Comparison of ENCODE assay signal across 30 cellular contexts in the genomic region with DNA sequence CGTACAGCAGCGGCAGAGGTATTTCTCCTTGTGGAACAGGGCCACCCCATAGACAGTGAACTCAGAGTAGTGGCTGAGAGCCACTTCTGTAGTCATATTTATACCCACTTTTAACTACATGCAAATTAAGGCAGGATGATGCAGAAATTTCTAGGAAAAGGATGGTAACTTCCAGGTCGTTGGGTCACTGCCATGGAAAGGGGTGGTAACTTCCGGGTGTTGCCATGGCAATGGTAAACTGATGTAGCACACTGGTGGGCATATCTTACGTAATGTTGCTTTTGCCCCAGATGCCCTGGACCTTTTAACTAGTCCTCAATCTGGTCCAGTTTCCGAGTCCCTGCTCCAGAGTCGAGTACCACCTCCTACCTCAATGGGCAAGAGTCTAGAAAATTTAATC.
"Had no signal": no experiment of that assay in that cellular context is flagged by ENCODE, and none has a peak within 500 bp of the region (broad histone marks: within the 10 kb centered on the region; RNA-seq: fewer than 3 reads in every experiment).

No MANE protein-coding gene starts in this region.

- H3K9me3 ChIP-seq: ovary, psoas muscle, right lobe of liver, sigmoid colon, stomach, thoracic aorta, thyroid gland, tibial nerve, upper lobe of left lung, vagina had no signal

- H3K4me3 Mint-ChIP-seq: naive thymus-derived CD8-positive, alpha-beta T cell; natural killer cell treated with Interleukin-12 subunit alpha and Interleukin-12 subunit beta and Interleukin-15 and Interleukin-18, amount 100 ng/mL, for 72 hours; nephron progenitor cell; neural crest cell; stimulated activated effector memory CD8-positive, alpha-beta T cell treated with anti-CD3 and anti-CD28 coated beads, Interleukin-12 subunit alpha, Interleukin-12 subunit beta, amount 100 ng/mL, for 72 hours; stimulated activated naive B cell treated with anti-CD40 and anti-IgM and Interleukin-4, amounts not matched to agents 10 μg/mL and 1 μg/mL and 100 μg/mL, for 72 hours; stimulated activated naive CD8-positive, alpha-beta T cell treated with anti-CD3 and anti-CD28 coated beads, Interleukin-15, Interleukin-2, amounts not matched to agents 100 ng/mL and 50 ng/mL, for 24 hours had no signal

- H3K9me3 Mint-ChIP-seq: nephron progenitor cell; neural crest cell; stimulated activated effector memory CD8-positive, alpha-beta T cell treated with anti-CD3 and anti-CD28 coated beads, Interleukin-12 subunit alpha, Interleukin-12 subunit beta, amount 100 ng/mL, for 72 hours; stimulated activated naive CD8-positive, alpha-beta T cell treated with anti-CD3 and anti-CD28 coated beads, Interleukin-15, Interleukin-2, amounts not matched to agents 100 ng/mL and 50 ng/mL, for 24 hours had no signal

- ATAC-seq: naive thymus-derived CD8-positive, alpha-beta T cell; natural killer cell treated with Interleukin-12 subunit alpha and Interleukin-12 subunit beta and Interleukin-15 and Interleukin-18, amount 100 ng/mL, for 72 hours; right cardiac atrium; right lobe of liver; stimulated activated effector memory CD8-positive, alpha-beta T cell treated with anti-CD3 and anti-CD28 coated beads, Interleukin-12 subunit alpha, Interleukin-12 subunit beta, amount 100 ng/mL, for 72 hours; stimulated activated naive B cell treated with anti-CD40 and anti-IgM and Interleukin-4, amounts not matched to agents 10 μg/mL and 1 μg/mL and 100 μg/mL, for 72 hours had no signal

- H3K4me1 ChIP-seq: parathyroid adenoma, psoas muscle, right lobe of liver, sigmoid colon, stomach, thyroid gland, tibial nerve, upper lobe of left lung, vagina had no signal

- H3K27me3 Mint-ChIP-seq: naive thymus-derived CD8-positive, alpha-beta T cell; natural killer cell treated with Interleukin-12 subunit alpha and Interleukin-12 subunit beta and Interleukin-15 and Interleukin-18, amount 100 ng/mL, for 72 hours; progenitor cell of endocrine pancreas; stimulated activated naive B cell treated with anti-CD40 and anti-IgM and Interleukin-4, amounts not matched to agents 10 μg/mL and 1 μg/mL and 100 μg/mL, for 72 hours; stimulated activated naive CD8-positive, alpha-beta T cell treated with anti-CD3 and anti-CD28 coated beads, Interleukin-15, Interleukin-2, amounts not matched to agents 100 ng/mL and 50 ng/mL, for 24 hours had no signal

- DNase-seq: naive thymus-derived CD8-positive, alpha-beta T cell; nephron progenitor cell; occipital lobe; ovary; posterior cingulate gyrus; psoas muscle; right cardiac atrium; right lobe of liver; sigmoid colon; small intestine; stimulated activated CD4-positive, alpha-beta T cell treated with anti-CD3 and anti-CD28 coated beads, Interleukin-15, amount 100 ng/mL, for 24 hours; stimulated activated CD4-positive, alpha-beta T cell treated with anti-CD3 and anti-CD28 coated beads, Interleukin-2, amount 100 ng/mL, for 24 hours; stimulated activated CD4-positive, alpha-beta T cell treated with anti-CD3 and anti-CD28 coated beads, Interleukin-2, amount 100 ng/mL, for 48 hours; stimulated activated CD4-positive, alpha-beta T cell treated with anti-CD3 and anti-CD28 coated beads, Interleukin-4, amount 100 ng/mL, for 24 hours; stimulated activated naive B cell treated with anti-CD40 and anti-IgM and Interleukin-4, amounts not matched to agents 10 μg/mL and 1 μg/mL and 100 μg/mL, for 72 hours; stimulated activated naive CD4-positive, alpha-beta T cell treated with Interleukin-2 at 50 U/mL for 16 hours; stomach; thyroid gland; trophoblast cell; upper lobe of left lung had no signal

- H3K79me2 ChIP-seq: parathyroid adenoma had no signal

- FAIRE-seq: small intestine, urothelium cell line had no signal

- H3K36me3 Mint-ChIP-seq: natural killer cell treated with Interleukin-12 subunit alpha and Interleukin-12 subunit beta and Interleukin-15 and Interleukin-18, amount 100 ng/mL, for 72 hours; stimulated activated effector memory CD8-positive, alpha-beta T cell treated with anti-CD3 and anti-CD28 coated beads, Interleukin-12 subunit alpha, Interleukin-12 subunit beta, amount 100 ng/mL, for 72 hours; stimulated activated naive B cell treated with anti-CD40 and anti-IgM and Interleukin-4, amounts not matched to agents 10 μg/mL and 1 μg/mL and 100 μg/mL, for 72 hours had no signal

- H3K36me3 ChIP-seq: ovary, right lobe of liver, sigmoid colon, stomach, thoracic aorta, thyroid gland, upper lobe of left lung, vagina had no signal

- H3K27me3 ChIP-seq: ovary, right lobe of liver, sigmoid colon, stomach, thyroid gland, tibial nerve, upper lobe of left lung, vagina had no signal

- H3K27ac Mint-ChIP-seq: naive thymus-derived CD8-positive, alpha-beta T cell; natural killer cell treated with Interleukin-12 subunit alpha and Interleukin-12 subunit beta and Interleukin-15 and Interleukin-18, amount 100 ng/mL, for 72 hours; nephron progenitor cell; progenitor cell of endocrine pancreas; stimulated activated effector memory CD8-positive, alpha-beta T cell treated with anti-CD3 and anti-CD28 coated beads, Interleukin-12 subunit alpha, Interleukin-12 subunit beta, amount 100 ng/mL, for 72 hours; stimulated activated naive B cell treated with anti-CD40 and anti-IgM and Interleukin-4, amounts not matched to agents 10 μg/mL and 1 μg/mL and 100 μg/mL, for 72 hours; stimulated activated naive CD8-positive, alpha-beta T cell treated with anti-CD3 and anti-CD28 coated beads, Interleukin-15, Interleukin-2, amounts not matched to agents 100 ng/mL and 50 ng/mL, for 24 hours had no signal

- H3K9ac ChIP-seq: parathyroid adenoma had no signal

- H2AFZ ChIP-seq: parathyroid adenoma had no signal

- H3K27ac ChIP-seq: ovary, parathyroid adenoma, psoas muscle, right lobe of liver, sigmoid colon, stomach, thoracic aorta, thyroid gland, tibial nerve, upper lobe of left lung, vagina had no signal

- H3K4me3 ChIP-seq: ovary, psoas muscle, right lobe of liver, sigmoid colon, stomach, thoracic aorta, thyroid gland, tibial nerve, upper lobe of left lung, vagina had no signal

- H3K4me1 Mint-ChIP-seq: naive thymus-derived CD8-positive, alpha-beta T cell; nephron progenitor cell; stimulated activated effector memory CD8-positive, alpha-beta T cell treated with anti-CD3 and anti-CD28 coated beads, Interleukin-12 subunit alpha, Interleukin-12 subunit beta, amount 100 ng/mL, for 72 hours; stimulated activated naive B cell treated with anti-CD40 and anti-IgM and Interleukin-4, amounts not matched to agents 10 μg/mL and 1 μg/mL and 100 μg/mL, for 72 hours had no signal
